In the genomic region with DNA sequence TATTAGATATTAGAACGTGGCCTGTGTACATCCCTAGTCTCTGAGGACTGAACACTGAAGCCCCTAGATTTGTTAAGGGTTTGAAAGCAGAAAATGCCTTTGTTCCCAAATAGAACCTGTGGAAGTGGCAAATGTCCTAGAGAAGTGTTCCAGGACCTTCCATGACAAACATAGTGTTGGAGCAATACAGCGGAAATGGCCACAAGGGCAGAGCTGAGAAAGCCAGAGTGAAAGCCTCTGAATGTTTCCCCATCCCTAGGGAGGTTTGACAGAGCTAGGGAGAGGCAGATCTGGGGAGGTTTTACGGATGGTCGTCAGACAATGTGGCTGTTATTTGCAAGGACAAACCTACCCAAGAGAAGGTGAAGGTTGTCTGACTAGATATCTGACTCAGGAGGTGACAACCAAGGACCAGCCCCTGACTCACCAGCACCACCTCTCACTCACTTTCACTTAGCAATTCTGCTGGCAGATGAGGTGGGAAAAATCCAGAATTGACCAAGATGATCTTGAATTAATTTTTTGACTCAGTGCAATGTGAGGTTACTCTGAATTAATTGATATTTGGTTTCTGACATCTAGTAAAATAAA, we compare ENCODE assay signal across 14 cellular contexts. TPM values are rescaled to one million over a fixed set of nuclear protein-coding genes. Genes with fewer than 3 reads are reported as not detected.
DNase-seq lines count a peak whose midpoint lies in the region; ATAC-seq and TF ChIP-seq lines count a peak whose summit lies in the region.
"Had no signal": no experiment of that assay in that cellular context is flagged by ENCODE, and none has a peak within 500 bp of the region (broad histone marks: within the 10 kb centered on the region; RNA-seq: fewer than 3 reads in every experiment).

No MANE protein-coding gene starts in this region.

- H3K36me3 Mint-ChIP-seq in neural progenitor cell = no peaks in the 10 kb centered on the region
- H3K36me3 Mint-ChIP-seq: activated naive CD8-positive, alpha-beta T cell treated with anti-CD3 and anti-CD28 coated beads, Interleukin-2, amount 10 ng/mL, durations not matched to agents 7 days and 5 days; memory B cell had no signal

- H3K4me3 ChIP-seq in BE2C (ENCODE audit: low read depth, low read length) (no peak overlapping the region), neural progenitor cell (no peak overlapping the region)
- H3K4me3 ChIP-seq: pancreas, SJSA1 had no signal

- H3K27ac Mint-ChIP-seq in neural progenitor cell = no peak overlapping the region
- H3K27ac Mint-ChIP-seq: activated naive CD8-positive, alpha-beta T cell treated with anti-CD3 and anti-CD28 coated beads, Interleukin-2, amount 10 ng/mL, durations not matched to agents 7 days and 5 days; memory B cell had no signal

- H3K36me3 ChIP-seq in BE2C (no peaks in the 10 kb centered on the region), neural progenitor cell (no peaks in the 10 kb centered on the region)
- H3K36me3 ChIP-seq: pancreas, SJSA1 had no signal

- H3K9ac ChIP-seq in neural progenitor cell = no peak overlapping the region

- H3K9me3 Mint-ChIP-seq in neural progenitor cell = peaks cover 5% of the 10 kb centered on the region
- H3K9me3 Mint-ChIP-seq: activated naive CD8-positive, alpha-beta T cell treated with anti-CD3 and anti-CD28 coated beads, Interleukin-2, amount 10 ng/mL, durations not matched to agents 7 days and 5 days; memory B cell had no signal

- H3K79me2 ChIP-seq in neural progenitor cell (ENCODE audit: low read depth) = no peaks in the 10 kb centered on the region

- peaks cover 3% of the 10 kb centered on the region for H3K4me1 Mint-ChIP-seq in neural progenitor cell
- H3K4me1 Mint-ChIP-seq: activated naive CD8-positive, alpha-beta T cell treated with anti-CD3 and anti-CD28 coated beads, Interleukin-2, amount 10 ng/mL, durations not matched to agents 7 days and 5 days; memory B cell had no signal

- DNase-seq in BE2C (peak; percentile 18), Daoy (ENCODE audit: low read depth) (peak; percentile 45), RKO (ENCODE audit: low spot score) (peak; percentile 43), glomerular visceral epithelial cell (ENCODE audit: extremely low spot score) (peak; percentile 28), neural progenitor cell (ENCODE audit: low spot score) (no peak), HuH-7.5 (ENCODE audit: low spot score) (no peak), 8988T (no peak)
- DNase-seq: activated CD4-positive, CD25-positive, alpha-beta regulatory T cell treated with anti-CD3 and anti-CD28 coated beads, Interleukin-2, amount 50 U/mL, for 72 hours; activated naive CD8-positive, alpha-beta T cell treated with anti-CD3 and anti-CD28 coated beads, Interleukin-2, amount 10 ng/mL, durations not matched to agents 7 days and 5 days; effector CD8-positive, alpha-beta T cell; pancreas had no signal

- no peak overlapping the region for H2AFZ ChIP-seq in neural progenitor cell (replicated peaks)

- H4K20me1 ChIP-seq in neural progenitor cell (ENCODE audit: low read depth) = no peaks in the 10 kb centered on the region

- H3K4me2 ChIP-seq in neural progenitor cell = no peak overlapping the region

- ATAC-seq in HG02840 (IDR thresholded peaks at IDR 0.05; ENCODE audit: low FRiP score, unreplicated experiment) = no peak
- ATAC-seq: pancreas had no signal

- H3K4me1 ChIP-seq in BE2C (peaks cover 4% of the 10 kb centered on the region; the same call in 1 of the 2 replicates), neural progenitor cell (no peaks in the 10 kb centered on the region)
- H3K4me1 ChIP-seq: pancreas, SJSA1 had no signal

- no peaks in the 10 kb centered on the region for H3K27me3 ChIP-seq in BE2C
- no peaks in the 10 kb centered on the region for H3K27me3 ChIP-seq in neural progenitor cell
- H3K27me3 ChIP-seq: pancreas, SJSA1 had no signal

- no peak overlapping the region for H3K4me3 Mint-ChIP-seq in neural progenitor cell
- H3K4me3 Mint-ChIP-seq: activated naive CD8-positive, alpha-beta T cell treated with anti-CD3 and anti-CD28 coated beads, Interleukin-2, amount 10 ng/mL, durations not matched to agents 7 days and 5 days; memory B cell had no signal

- no peak overlapping the region for H3K27ac ChIP-seq in neural progenitor cell
- H3K27ac ChIP-seq: pancreas, SJSA1 had no signal

- no peaks in the 10 kb centered on the region for H3F3A ChIP-seq in neural progenitor cell (ENCODE audit: low read depth)

- no peaks in the 10 kb centered on the region for H3K9me3 ChIP-seq in BE2C
- no peaks in the 10 kb centered on the region for H3K9me3 ChIP-seq in neural progenitor cell (ENCODE audit: low read depth)
- H3K9me3 ChIP-seq: pancreas, SJSA1 had no signal

- TF ChIP-seq CTCF in BE2C (IDR thresholded peaks at IDR 0.05; ENCODE audit: low read depth, low read length) (peak; percentile 7; the same call in 1 of the 2 replicates), neural progenitor cell (IDR thresholded peaks at IDR 0.05) (no peak)

- H3K27me3 Mint-ChIP-seq in neural progenitor cell (ENCODE audit: insufficient read depth, low read depth) = peaks cover 2% of the 10 kb centered on the region

RNA-seq across cellular contexts. Expression of gene RBM43, which starts 24.1 kb away (rescaled TPM):
- polyA plus RNA-seq in BE2C (2012; ENCODE audit: insufficient read depth, insufficient read length, low read depth) = 0.54 TPM
- 0.57 and 0.83 TPM in 2 replicates for total RNA-seq in Daoy (2014; rRNA removed; shearing (Covaris generic))
- 1.1 and 2.0 TPM in 2 replicates for total RNA-seq in neural progenitor cell (ENCODE audit: low replicate concordance)

RNA-seq across cellular contexts. Expression of gene NMI, which starts 52.0 kb away (rescaled TPM):
- polyA plus RNA-seq in BE2C (2012; ENCODE audit: insufficient read depth, insufficient read length, low read depth) = 1.5 TPM
- total RNA-seq in Daoy (2014; rRNA removed; shearing (Covaris generic)) = 32.9 and 39.1 TPM in 2 replicates
- total RNA-seq in neural progenitor cell (ENCODE audit: low replicate concordance) = 0.43 and 1.7 TPM in 2 replicates

Comparison
In these comparisons a context has a peak if more than half of its experiments do, and no peak if none do; other contexts are left out.
1. DNase-seq: peak in BE2C (single experiment), Daoy (single experiment), RKO (single experiment) and glomerular visceral epithelial cell (single experiment); none in neural progenitor cell (single experiment), HuH-7.5 (single experiment) and 8988T (single experiment).
2. RNA of gene NMI, which starts 52.0 kb away (total RNA-seq): 32.9 to 39.1 TPM in Daoy; 0.43 to 1.7 TPM in neural progenitor cell; every median in the first group is over 10 times any median in the second.